Comparison of ENCODE assay signal across 15 cellular contexts in genomic region chr5:8686707-8687106, GRCh38.
A peak's percentile ranks its signal among the peaks of the same experiment; 100 is the strongest.
DNase-seq lines count a peak whose midpoint lies in the region; ATAC-seq lines count a peak whose summit lies in the region.
"Had no signal": no experiment of that assay in that cellular context is flagged by ENCODE, and none has a peak within 500 bp of the region (broad histone marks: within the 10 kb centered on the region; RNA-seq: fewer than 3 reads in every experiment).

No MANE protein-coding gene starts in this region.

- DNase-seq in G401 (ENCODE audit: low spot score) (peak; percentile 36), NCI-H69 (lab: John Stamatoyannopoulos, UW) (peak; percentile 69), fibroblast of peridontal ligament (ENCODE audit: extremely low read depth) (peak; percentile 91), renal cortical epithelial cell (ENCODE audit: low read depth) (peak; percentile 20), NCI-H146 treated with DMSO at 0.1 percent for 48 hours (lab: John Stamatoyannopoulos, UW; ENCODE audit: unreplicated experiment) (no peak), middle frontal gyrus (ENCODE audit: extremely low spot score, low spot score) (no peak)
- no peak for DNase-seq in stimulated activated naive B cell treated with anti-CD40 and anti-IgM and Interleukin-4, amounts not matched to agents 10 μg/mL and 1 μg/mL and 100 μg/mL, for 72 hours
- DNase-seq in activated naive CD4-positive, alpha-beta T cell treated with anti-CD3 and anti-CD28 coated beads, Interleukin-2, amount 50 U/mL, for 72 hours (ENCODE audit: low spot score in 2 of 2): no peak
- DNase-seq: activated CD8-positive, alpha-beta memory T cell treated with anti-CD3 and anti-CD28 coated beads, Interleukin-2, amount 50 U/mL, for 4 hours; activated naive CD4-positive, alpha-beta T cell treated with Interleukin-2 at 50 U/mL for 16 hours; AML-193; KG1; NCI-H524 treated with DMSO at 0.1 percent for 48 hours; OCI-M1; T-helper 9 cell had no signal

- H3K9me3 Mint-ChIP-seq in stimulated activated naive B cell treated with anti-CD40 and anti-IgM and Interleukin-4, amounts not matched to agents 10 μg/mL and 1 μg/mL and 100 μg/mL, for 72 hours: no peaks in the 10 kb centered on the region
- H3K9me3 Mint-ChIP-seq in activated naive CD4-positive, alpha-beta T cell treated with anti-CD3 and anti-CD28 coated beads, Interleukin-2, amount 50 U/mL, for 72 hours: peaks cover 4% of the 10 kb centered on the region in 2 donors

- no peaks in the 10 kb centered on the region for H3K27me3 Mint-ChIP-seq in stimulated activated naive B cell treated with anti-CD40 and anti-IgM and Interleukin-4, amounts not matched to agents 10 μg/mL and 1 μg/mL and 100 μg/mL, for 72 hours

- no peaks in the 10 kb centered on the region for H3K4me1 Mint-ChIP-seq in stimulated activated naive B cell treated with anti-CD40 and anti-IgM and Interleukin-4, amounts not matched to agents 10 μg/mL and 1 μg/mL and 100 μg/mL, for 72 hours

- H3K36me3 Mint-ChIP-seq in stimulated activated naive B cell treated with anti-CD40 and anti-IgM and Interleukin-4, amounts not matched to agents 10 μg/mL and 1 μg/mL and 100 μg/mL, for 72 hours: no peaks in the 10 kb centered on the region
- no peaks in the 10 kb centered on the region for H3K36me3 Mint-ChIP-seq in activated naive CD4-positive, alpha-beta T cell treated with anti-CD3 and anti-CD28 coated beads, Interleukin-2, amount 50 U/mL, for 72 hours

- no peak overlapping the region for H3K27ac Mint-ChIP-seq in stimulated activated naive B cell treated with anti-CD40 and anti-IgM and Interleukin-4, amounts not matched to agents 10 μg/mL and 1 μg/mL and 100 μg/mL, for 72 hours
- H3K27ac Mint-ChIP-seq in activated naive CD4-positive, alpha-beta T cell treated with anti-CD3 and anti-CD28 coated beads, Interleukin-2, amount 50 U/mL, for 72 hours: no peak overlapping the region

- in situ Hi-C loops in G401 (cut with HindIII; ENCODE audit: low sequenced_read_pairs): no loop called here

- ATAC-seq in stimulated activated naive B cell treated with anti-CD40 and anti-IgM and Interleukin-4, amounts not matched to agents 10 μg/mL and 1 μg/mL and 100 μg/mL, for 72 hours (replicated peaks): no peak
- ATAC-seq in activated naive CD4-positive, alpha-beta T cell treated with anti-CD3 and anti-CD28 coated beads, Interleukin-2, amount 50 U/mL, for 72 hours: no peak

- no peak overlapping the region for H3K4me3 Mint-ChIP-seq in stimulated activated naive B cell treated with anti-CD40 and anti-IgM and Interleukin-4, amounts not matched to agents 10 μg/mL and 1 μg/mL and 100 μg/mL, for 72 hours

Comparison
In these comparisons a context has a peak if more than half of its experiments do, and no peak if none do; other contexts are left out.
1. DNase-seq: peak in G401 (single experiment), NCI-H69 (single experiment), fibroblast of peridontal ligament (single experiment) and renal cortical epithelial cell (single experiment); none in NCI-H146 treated with DMSO at 0.1 percent for 48 hours (single experiment), middle frontal gyrus (single experiment), stimulated activated naive B cell treated with anti-CD40 and anti-IgM and Interleukin-4, amounts not matched to agents 10 μg/mL and 1 μg/mL and 100 μg/mL, for 72 hours (single experiment) and activated naive CD4-positive, alpha-beta T cell treated with anti-CD3 and anti-CD28 coated beads, Interleukin-2, amount 50 U/mL, for 72 hours (0 of 2).